ENCODE assay signal across 19 cellular contexts in genomic region chr16:55968221-55968620, GRCh38.
DNase-seq lines count a peak whose midpoint lies in the region; ATAC-seq, FAIRE-seq and TF ChIP-seq lines count a peak whose summit lies in the region.
"Had no signal": no experiment of that assay in that cellular context is flagged by ENCODE, and none has a peak within 500 bp of the region (broad histone marks: within the 10 kb centered on the region; RNA-seq: fewer than 3 reads in every experiment).

No MANE protein-coding gene starts in this region.

- peaks cover 27% of the 10 kb centered on the region for H3K9me2 ChIP-seq in GM23338 (ENCODE audit: insufficient read depth)

- H3K4me3 ChIP-seq in GM23338, result no peak overlapping the region
- H3K4me3 ChIP-seq in K562, result no peak overlapping the region
- no peak overlapping the region for H3K4me3 ChIP-seq in SJCRH30

- H3K27ac ChIP-seq in GM23338 (ENCODE audit: low read depth) (no peak overlapping the region), K562 (ENCODE audit: extremely low read depth, low read depth, low read length) (no peak overlapping the region), SJCRH30 (no peak overlapping the region)

- H3K79me2 ChIP-seq in GM23338 (replicated peaks; ENCODE audit: insufficient read depth), result no peaks in the 10 kb centered on the region
- no peaks in the 10 kb centered on the region for H3K79me2 ChIP-seq in K562 (ENCODE audit: control insufficient read depth, insufficient read depth, low read length)

- no peaks in the 10 kb centered on the region for H4K20me1 ChIP-seq in GM23338 (replicated peaks; ENCODE audit: insufficient read depth)
- H4K20me1 ChIP-seq in K562 (replicated peaks; ENCODE audit: control insufficient read depth, insufficient read depth, low read length), result no peaks in the 10 kb centered on the region

- H3K4me3 Mint-ChIP-seq in GM23338, result no peak overlapping the region
- H3K4me3 Mint-ChIP-seq in mesothelial cell of epicardium, result no peak overlapping the region
- H3K4me3 Mint-ChIP-seq in type B pancreatic cell, result no peak overlapping the region
- H3K4me3 Mint-ChIP-seq: B cell; CD4-positive, alpha-beta T cell; HFFc6 had no signal

- FAIRE-seq in K562 (lab: Jason Lieb, UNC), result no peak
- FAIRE-seq: A204.1, G401.6, GM12891, HepG2, HTR-8/SVneo had no signal

- H3K9me3 Mint-ChIP-seq in GM23338 (no peaks in the 10 kb centered on the region), mesothelial cell of epicardium (no peaks in the 10 kb centered on the region), type B pancreatic cell (no peaks in the 10 kb centered on the region)
- H3K9me3 Mint-ChIP-seq: CD4-positive, alpha-beta T cell had no signal

- H3K4me1 ChIP-seq in GM23338 (ENCODE audit: insufficient read depth) (peaks cover 17% of the 10 kb centered on the region), K562 (replicated peaks in 1 of 2; ENCODE audit: control insufficient read depth in 2 of 2, insufficient read depth in 2 of 2, low read length in 2 of 2) (no peaks in the 10 kb centered on the region; a peak in 2 of 5 replicates), SJCRH30 (no peaks in the 10 kb centered on the region)

- 18% methylated on average over 5 of the region's 5 CpGs for WGBS in K562 (ENCODE audit: insufficient coverage, low coverage, missing lambda C conversion rate)

- no peaks in the 10 kb centered on the region for H3F3A ChIP-seq in GM23338 (replicated peaks; ENCODE audit: low read depth)

- CTCF ChIA-PET in K562 (lab: Yijun Ruan, JAX; ENCODE audit: low intra/inter-chr PET ratio), result no interaction called here

- H3K36me3 Mint-ChIP-seq in GM23338 (ENCODE audit: low read depth) (no peaks in the 10 kb centered on the region), mesothelial cell of epicardium (no peaks in the 10 kb centered on the region), type B pancreatic cell (no peaks in the 10 kb centered on the region)

- H3K27me3 ChIP-seq in GM23338 (ENCODE audit: insufficient read depth) (no peaks in the 10 kb centered on the region), K562 (ENCODE audit: control insufficient read depth in 2 of 2, insufficient read depth in 2 of 2, low read length in 2 of 2) (no peaks in the 10 kb centered on the region), SJCRH30 (no peaks in the 10 kb centered on the region; the same call in 1 of the 2 replicates)

- no peak for TF ChIP-seq RAD21 in K562 (CRISPR knock-in tag; conservative IDR thresholded peaks at IDR 0.05 in 1 of 2, IDR thresholded peaks at IDR 0.05 in 1 of 2)

- H3K27ac Mint-ChIP-seq in GM23338, result no peak overlapping the region
- H3K27ac Mint-ChIP-seq in mesothelial cell of epicardium, result peak overlapping the region; percentile 57
- peak overlapping the region; percentile 52 for H3K27ac Mint-ChIP-seq in type B pancreatic cell
- H3K27ac Mint-ChIP-seq: B cell; CD4-positive, alpha-beta T cell; HFFc6 had no signal

- in situ Hi-C loops in K562 (cut with MboI), result no loop called here

- H3K4me1 Mint-ChIP-seq in GM23338 (peaks cover 43% of the 10 kb centered on the region), mesothelial cell of epicardium (peaks cover 56% of the 10 kb centered on the region), type B pancreatic cell (ENCODE audit: unreplicated experiment) (peaks cover 6% of the 10 kb centered on the region)
- H3K4me1 Mint-ChIP-seq: B cell had no signal

- H2AFZ ChIP-seq in GM23338 (peak overlapping the region; percentile 52; the same call in 1 of the 2 replicates), K562 (ENCODE audit: low read depth, low read length) (no peak overlapping the region)

- intact Hi-C loops in K562 (cut with micrococcal nuclease), result no loop called here

- H3K27me3 Mint-ChIP-seq in GM23338 (ENCODE audit: insufficient read depth, low read depth, poor library complexity) (peaks cover 3% of the 10 kb centered on the region), mesothelial cell of epicardium (ENCODE audit: low read depth) (no peaks in the 10 kb centered on the region), type B pancreatic cell (no peaks in the 10 kb centered on the region)

- no peaks in the 10 kb centered on the region for H3K9me1 ChIP-seq in K562 (ENCODE audit: control insufficient read depth, insufficient read depth, low read length)

- BruUV-seq in K562 (replicated peaks; lab: Mats Ljungman, UMichigan), result no TSS peak

- POLR2A ChIA-PET in K562 (lab: Yijun Ruan, JAX), result no interaction called here

- no peak overlapping the region for H3K4me2 ChIP-seq in GM23338
- no peak overlapping the region for H3K4me2 ChIP-seq in K562 (ENCODE audit: insufficient read depth, low read length)

- TF ChIP-seq EP300 in K562 (IDR thresholded peaks at IDR 0.05; ENCODE audit: low read length), result no peak

- H3K36me3 ChIP-seq in GM23338 (ENCODE audit: insufficient read depth) (no peaks in the 10 kb centered on the region), K562 (ENCODE audit: control insufficient read depth, insufficient read depth, low read length) (no peaks in the 10 kb centered on the region), SJCRH30 (no peaks in the 10 kb centered on the region)

- H3K9ac ChIP-seq in K562 (ENCODE audit: insufficient read depth in 1 of 2, low read depth in 2 of 2, low read length in 2 of 2), result no peak overlapping the region

- DNase-seq in GM23338 (ENCODE audit: low spot score), result no peak
- no peak for DNase-seq in K562 (ENCODE audit: extremely low read depth in 1 of 4, low spot score in 3 of 4)
- DNase-seq in mesothelial cell of epicardium (ENCODE audit: low spot score in 2 of 2, unreplicated experiment in 2 of 2), result no peak
- no peak for DNase-seq in type B pancreatic cell (ENCODE audit: extremely low spot score, unreplicated experiment)
- DNase-seq in DMS79 (lab: John Stamatoyannopoulos, UW), result no peak
- DNase-seq in SJCRH30, result no peak
- DNase-seq in SK-N-DZ (ENCODE audit: low spot score), result no peak
- DNase-seq: C1 segment of cervical spinal cord; CD4-positive, alpha-beta T cell; DMS79 treated with DMSO at 0.1 percent for 48 hours; EL; HCEC 1CT; HFFc6 had no signal

- TF ChIP-seq POLR2A in K562 (conservative IDR thresholded peaks at IDR 0.05), result no peak

- ATAC-seq in GM23338, result no peak
- no peak for ATAC-seq in K562
- ATAC-seq: HepG2 had no signal

- no peaks in the 10 kb centered on the region for H3K9me3 ChIP-seq in K562 (replicated peaks; ENCODE audit: control insufficient read depth, insufficient read depth, low read depth, low read length)
- H3K9me3 ChIP-seq in SJCRH30 (replicated peaks), result no peaks in the 10 kb centered on the region

- no peak for TF ChIP-seq CTCF in GM23338 (conservative IDR thresholded peaks at IDR 0.05; ENCODE audit: low read depth in 2 of 2)
- TF ChIP-seq CTCF in K562 (IDR thresholded peaks at IDR 0.05 in 2 of 3, conservative IDR thresholded peaks at IDR 0.05 in 1 of 3; ENCODE audit: insufficient read depth in 2 of 3, low read depth in 1 of 3, low read length in 3 of 3), result no peak
- TF ChIP-seq CTCF in mesothelial cell of epicardium (IDR thresholded peaks at IDR 0.05; ENCODE audit: unreplicated experiment), result no peak
- no peak for TF ChIP-seq CTCF in type B pancreatic cell (conservative IDR thresholded peaks at IDR 0.05)

TF ChIP-seq in GM23338, 12 proteins besides CTCF, POLR2A, EP300 and RAD21 (continues in another document):
- no peak for TF ChIP-seq NANOG (IDR thresholded peaks at IDR 0.05; ENCODE audit: borderline replicate concordance)
- TF ChIP-seq JUNB (IDR thresholded peaks at IDR 0.05; ENCODE audit: unreplicated experiment), result no peak
- TF ChIP-seq EZH2phosphoT487 (IDR thresholded peaks at IDR 0.05; ENCODE audit: unreplicated experiment), result no peak
- TF ChIP-seq ZNF114 (CRISPR knock-in tag; IDR thresholded peaks at IDR 0.05), result no peak
- TF ChIP-seq STAT1 (IDR thresholded peaks at IDR 0.05; ENCODE audit: unreplicated experiment), result no peak
- no peak for TF ChIP-seq EZH2 (IDR thresholded peaks at IDR 0.05; ENCODE audit: low read depth, unreplicated experiment)
- TF ChIP-seq, protein P1, sequence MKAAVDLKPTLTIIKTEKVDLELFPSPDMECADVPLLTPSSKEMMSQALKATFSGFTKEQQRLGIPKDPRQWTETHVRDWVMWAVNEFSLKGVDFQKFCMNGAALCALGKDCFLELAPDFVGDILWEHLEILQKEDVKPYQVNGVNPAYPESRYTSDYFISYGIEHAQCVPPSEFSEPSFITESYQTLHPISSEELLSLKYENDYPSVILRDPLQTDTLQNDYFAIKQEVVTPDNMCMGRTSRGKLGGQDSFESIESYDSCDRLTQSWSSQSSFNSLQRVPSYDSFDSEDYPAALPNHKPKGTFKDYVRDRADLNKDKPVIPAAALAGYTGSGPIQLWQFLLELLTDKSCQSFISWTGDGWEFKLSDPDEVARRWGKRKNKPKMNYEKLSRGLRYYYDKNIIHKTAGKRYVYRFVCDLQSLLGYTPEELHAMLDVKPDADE (IDR thresholded peaks at IDR 0.05), result no peak
- TF ChIP-seq POLR2AphosphoS5 (IDR thresholded peaks at IDR 0.05; ENCODE audit: low read depth), result no peak

TF ChIP-seq in K562, 482 proteins besides CTCF, POLR2A, EP300 and RAD21 (continues in another document):
- no peak for TF ChIP-seq PURB (CRISPR knock-in tag; IDR thresholded peaks at IDR 0.05; ENCODE audit: low read depth)
- no peak for TF ChIP-seq ZNF778 (CRISPR knock-in tag; IDR thresholded peaks at IDR 0.05)
- TF ChIP-seq TCFL5 (CRISPR knock-in tag; conservative IDR thresholded peaks at IDR 0.05), result no peak
- TF ChIP-seq NFIX (CRISPR knock-in tag; IDR thresholded peaks at IDR 0.05; ENCODE audit: low read depth), result no peak
- TF ChIP-seq ZNF12 (CRISPR knock-in tag; IDR thresholded peaks at IDR 0.05), result no peak
- no peak for TF ChIP-seq ZNF41 (CRISPR knock-in tag; conservative IDR thresholded peaks at IDR 0.05)
- TF ChIP-seq FOXM1 (IDR thresholded peaks at IDR 0.05; ENCODE audit: low read depth), result peak; percentile 34; the same call in 1 of the 2 replicates
- no peak for TF ChIP-seq FOXM1 (CRISPR knock-in tag; IDR thresholded peaks at IDR 0.05; ENCODE audit: low read depth)
- TF ChIP-seq CHCHD3 (CRISPR knock-in tag; IDR thresholded peaks at IDR 0.05), result no peak
- no peak for TF ChIP-seq ZNF584 (CRISPR knock-in tag; IDR thresholded peaks at IDR 0.05; ENCODE audit: low read depth)
- no peak for TF ChIP-seq ZNF232 (CRISPR knock-in tag; IDR thresholded peaks at IDR 0.05)
- no peak for TF ChIP-seq CREB5 (CRISPR knock-in tag; IDR thresholded peaks at IDR 0.05)
- TF ChIP-seq TCF7 (IDR thresholded peaks at IDR 0.05; ENCODE audit: borderline replicate concordance), result no peak
